In the genomic region with DNA sequence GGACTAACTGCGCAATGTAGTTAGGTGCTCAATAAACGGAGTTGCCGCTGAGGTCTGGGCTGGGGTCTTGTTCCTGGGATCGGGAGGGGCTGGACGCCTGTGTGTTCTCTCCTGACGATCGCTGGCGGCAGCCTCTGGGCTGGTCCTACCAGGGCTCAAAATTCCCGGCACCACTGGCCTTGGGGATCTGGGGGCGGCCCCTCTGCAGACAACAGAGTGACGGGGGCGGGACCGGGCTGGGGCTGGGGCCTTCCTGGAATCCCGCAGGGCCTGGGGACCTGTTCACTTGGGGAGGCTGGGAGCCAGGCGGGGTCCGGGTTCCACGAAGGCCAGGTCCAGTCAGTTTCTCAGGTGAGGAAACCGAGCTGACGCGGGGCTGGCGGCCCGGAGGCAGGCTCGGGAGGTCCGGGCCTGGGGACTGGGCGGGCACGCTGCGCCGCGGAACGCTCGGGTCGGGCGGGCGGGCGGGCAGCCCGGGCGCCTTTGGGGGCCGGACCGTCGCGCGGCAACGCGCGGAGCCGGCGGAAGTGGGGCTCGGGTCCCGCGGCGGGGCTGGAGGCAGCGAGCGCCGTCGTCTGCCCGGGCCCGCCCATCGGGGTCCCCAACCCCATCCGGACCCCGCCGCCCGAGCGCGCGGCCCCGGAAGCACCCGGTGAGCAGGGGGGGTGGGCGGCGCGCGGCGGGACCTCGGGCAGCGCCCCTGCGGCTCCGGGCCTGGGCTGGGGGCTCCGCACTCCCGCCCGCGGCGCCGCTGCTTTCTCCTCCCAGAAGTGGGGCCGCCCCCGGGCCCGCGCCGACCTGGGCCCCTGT, we compare ENCODE assay signal across 8 cellular contexts. TPM values are rescaled to one million over a fixed set of nuclear protein-coding genes. Genes with fewer than 3 reads are reported as not detected.
A peak's percentile ranks its signal among the peaks of the same experiment; 100 is the strongest.
DNase-seq lines count a peak whose midpoint lies in the region; ATAC-seq and TF ChIP-seq lines count a peak whose summit lies in the region.

A gene (plus strand): TSS at position 524 of the 810 bp plus-strand sequence. CDS start 4,107 bp downstream, outside the sequence.

- H3K4me1 ChIP-seq in DOHH2 (ENCODE audit: control insufficient read depth, low read length): peaks cover 32% of the 10 kb centered on the region
- peaks cover 7 to 16% of the 10 kb centered on the region in 2 experiments for H3K4me1 ChIP-seq in HCT116 (ENCODE audit: control insufficient read depth in 1 of 2, insufficient read depth in 2 of 2, low read length in 2 of 2)
- H3K4me1 ChIP-seq in OCI-LY3 (ENCODE audit: low read length): peaks cover 32% of the 10 kb centered on the region
- peaks cover 44 to 80% (median 58%) of the 10 kb centered on the region in 4 donors for H3K4me1 ChIP-seq in esophagus muscularis mucosa

- H3K27me3 ChIP-seq in DOHH2 (ENCODE audit: control insufficient read depth, low read length) (no peaks in the 10 kb centered on the region), HCT116 (ENCODE audit: insufficient read depth, low read length) (no peaks in the 10 kb centered on the region), OCI-LY3 (ENCODE audit: low read depth, low read length) (no peaks in the 10 kb centered on the region), esophagus muscularis mucosa (peaks cover 0 to 9% (median 0%) of the 10 kb centered on the region in 4 donors)

- POLR2A ChIA-PET in HCT116 (lab: Charles Lee): no interaction called here

- TF ChIP-seq CTCF in DOHH2 (IDR thresholded peaks at IDR 0.05; ENCODE audit: low read depth, low read length, poor library complexity, severe bottlenecking) (no peak), HCT116 (IDR thresholded peaks at IDR 0.05 in 2 of 3, conservative IDR thresholded peaks at IDR 0.05 in 1 of 3; ENCODE audit: borderline replicate concordance in 1 of 3, insufficient read depth in 1 of 3, low read depth in 2 of 3, low read length in 2 of 3) (no peak), OCI-LY3 (IDR thresholded peaks at IDR 0.05; ENCODE audit: low read depth, low read length) (no peak), esophagus muscularis mucosa (IDR thresholded peaks at IDR 0.05) (no peak)

- no peak for TF ChIP-seq EP300 in esophagus muscularis mucosa (IDR thresholded peaks at IDR 0.05)

- H3K27ac ChIP-seq in DOHH2 (ENCODE audit: low read depth, low read length) (peak within 1 kb of the TSS; percentile 38), HCT116 (ENCODE audit: low read depth, low read length) (peak within 1 kb of the TSS; percentile 67), OCI-LY3 (ENCODE audit: low read length) (peak within 1 kb of the TSS; percentile 66), esophagus muscularis mucosa (replicated peaks in 1 of 4) (peak within 1 kb of the TSS; percentile 75 to 83 (median 80))

- H3K9ac ChIP-seq in HCT116 (ENCODE audit: low read length) (peak within 1 kb of the TSS; percentile 76), OCI-LY3 (ENCODE audit: low read length) (peak within 1 kb of the TSS; percentile 85)

- CTCF ChIA-PET in HCT116 (lab: Charles Lee): interaction anchor here (0.6 kb wide), 1 partner anchor 120 kb away, joined by 3 read pairs; no protein-coding TSS in a partner anchor

- H3K27me3 Mint-ChIP-seq in activated T-helper 1 cell treated with anti-CD3 and anti-CD28 coated beads, Interleukin-12 subunit alpha, Interleukin-12 subunit beta, Interleukin-2, Interleukin-4 antibody, amounts not matched to agents 30 ng/mL and 10 ng/mL and 1 ng/mL, durations not matched to agents 14 hours and 24 hours and 36 hours (ENCODE audit: insufficient read depth): no peaks in the 10 kb centered on the region

- H3K36me3 Mint-ChIP-seq in activated T-helper 1 cell treated with anti-CD3 and anti-CD28 coated beads, Interleukin-12 subunit alpha, Interleukin-12 subunit beta, Interleukin-2, Interleukin-4 antibody, amounts not matched to agents 30 ng/mL and 10 ng/mL and 1 ng/mL, durations not matched to agents 14 hours and 24 hours and 36 hours (ENCODE audit: low read depth): no peaks in the 10 kb centered on the region
- no peaks in the 10 kb centered on the region for H3K36me3 Mint-ChIP-seq in stimulated activated effector memory CD8-positive, alpha-beta T cell treated with anti-CD3 and anti-CD28 coated beads, Interleukin-12 subunit alpha, Interleukin-12 subunit beta, amount 100 ng/mL, for 72 hours

- TF ChIP-seq RAD21 in HCT116 (IDR thresholded peaks at IDR 0.05; ENCODE audit: low read depth): no peak

- intact Hi-C loops in HCT116 (cut with micrococcal nuclease) (no loop called here), esophagus muscularis mucosa (cut with DNase I) (no loop called here)
- intact Hi-C loops in activated T-helper 1 cell treated with anti-CD3 and anti-CD28 coated beads, Interleukin-12 subunit alpha, Interleukin-12 subunit beta, Interleukin-2, Interleukin-4 antibody, amounts not matched to agents 30 ng/mL and 10 ng/mL and 1 ng/mL, durations not matched to agents 14 hours and 24 hours and 36 hours (cut with micrococcal nuclease): loop anchor here (1.0 kb wide), 2 partner anchors 19 to 42 kb away; a partner anchor contains a TSS

- H3K79me2 ChIP-seq in DOHH2 (ENCODE audit: control insufficient read depth, low read length) (peaks cover 19% of the 10 kb centered on the region), HCT116 (ENCODE audit: insufficient read depth, low read length) (peaks cover 9% of the 10 kb centered on the region; the same call in 1 of the 2 replicates), OCI-LY3 (ENCODE audit: low read length) (peaks cover 14% of the 10 kb centered on the region)

- H3K4me3 ChIP-seq in DOHH2 (ENCODE audit: low read length) (peak within 1 kb of the TSS; percentile 96), HCT116 (replicated peaks in 1 of 2; ENCODE audit: low read depth in 1 of 2, low read length in 2 of 2) (peak within 1 kb of the TSS; percentile 58 to 70), OCI-LY3 (ENCODE audit: low read length) (peak within 1 kb of the TSS; percentile 93), esophagus muscularis mucosa (peak within 1 kb of the TSS; percentile 81 to 99 (median 90))

- H2AFZ ChIP-seq in HCT116 (ENCODE audit: low read depth, low read length, poor library complexity, severe bottlenecking) (no peak within 1 kb of the TSS), OCI-LY3 (ENCODE audit: low read depth, low read length) (peak within 1 kb of the TSS; percentile 87; the same call in 1 of the 2 replicates)

- H3K9me2 ChIP-seq in DOHH2 (replicated peaks; ENCODE audit: control insufficient read depth, low read length) (no peaks in the 10 kb centered on the region), HCT116 (ENCODE audit: insufficient read depth) (no peaks in the 10 kb centered on the region)

- WGBS in esophagus muscularis mucosa: 3% methylated on average over 30 of the region's 87 CpGs

- no peaks in the 10 kb centered on the region for H3F3A ChIP-seq in DOHH2 (ENCODE audit: control insufficient read depth, insufficient read depth)

- H3K4me1 Mint-ChIP-seq in activated T-helper 1 cell treated with anti-CD3 and anti-CD28 coated beads, Interleukin-12 subunit alpha, Interleukin-12 subunit beta, Interleukin-2, Interleukin-4 antibody, amounts not matched to agents 30 ng/mL and 10 ng/mL and 1 ng/mL, durations not matched to agents 14 hours and 24 hours and 36 hours (ENCODE audit: low read depth): peaks cover 32% of the 10 kb centered on the region
- H3K4me1 Mint-ChIP-seq in stimulated activated effector memory CD8-positive, alpha-beta T cell treated with anti-CD3 and anti-CD28 coated beads, Interleukin-12 subunit alpha, Interleukin-12 subunit beta, amount 100 ng/mL, for 72 hours: peaks cover 35% of the 10 kb centered on the region

- no peaks in the 10 kb centered on the region for H3K9me3 ChIP-seq in DOHH2 (ENCODE audit: control insufficient read depth, insufficient read depth, low read length)
- H3K9me3 ChIP-seq in HCT116 (ENCODE audit: control insufficient read depth in 1 of 2, insufficient read depth in 1 of 2, low read depth in 1 of 2, low read length in 2 of 2): no peaks in the 10 kb centered on the region
- no peaks in the 10 kb centered on the region for H3K9me3 ChIP-seq in OCI-LY3 (ENCODE audit: insufficient read depth, low read length)
- no peaks in the 10 kb centered on the region for H3K9me3 ChIP-seq in esophagus muscularis mucosa

- DNase-seq in HCT116 (ENCODE audit: low read depth, low spot score): no peak
- DNase-seq in activated T-helper 1 cell treated with anti-CD3 and anti-CD28 coated beads, Interleukin-12 subunit alpha, Interleukin-12 subunit beta, Interleukin-2, Interleukin-4 antibody, amounts not matched to agents 30 ng/mL and 10 ng/mL and 1 ng/mL, durations not matched to agents 14 hours and 24 hours and 36 hours (ENCODE audit: low spot score): peak; percentile 65
- peak; percentile 95 for DNase-seq in esophagus muscularis mucosa (ENCODE audit: extremely low spot score)
- DNase-seq in myocyte (ENCODE audit: low read depth): peak; percentile 71
- DNase-seq in stimulated activated effector memory CD8-positive, alpha-beta T cell treated with anti-CD3 and anti-CD28 coated beads, Interleukin-12 subunit alpha, Interleukin-12 subunit beta, amount 100 ng/mL, for 72 hours (ENCODE audit: low spot score in 2 of 2): peak; percentile 63 to 83

- TF ChIP-seq POLR2A in HCT116 (IDR thresholded peaks at IDR 0.05; ENCODE audit: borderline replicate concordance, extremely low read depth, insufficient read depth, insufficient read length): no peak
- TF ChIP-seq POLR2A in esophagus muscularis mucosa (IDR thresholded peaks at IDR 0.05; ENCODE audit: low read depth): no peak

- RAD21 ChIA-PET in HCT116 (lab: Charles Lee; ENCODE audit: low non-redundant PET in 1 of 2, low total read pairs in 2 of 2, uncharacterized antibody in 2 of 2, unreplicated experiment in 2 of 2): no interaction called here

- H3K9me3 Mint-ChIP-seq in activated T-helper 1 cell treated with anti-CD3 and anti-CD28 coated beads, Interleukin-12 subunit alpha, Interleukin-12 subunit beta, Interleukin-2, Interleukin-4 antibody, amounts not matched to agents 30 ng/mL and 10 ng/mL and 1 ng/mL, durations not matched to agents 14 hours and 24 hours and 36 hours: no peaks in the 10 kb centered on the region
- no peaks in the 10 kb centered on the region for H3K9me3 Mint-ChIP-seq in stimulated activated effector memory CD8-positive, alpha-beta T cell treated with anti-CD3 and anti-CD28 coated beads, Interleukin-12 subunit alpha, Interleukin-12 subunit beta, amount 100 ng/mL, for 72 hours

- peak within 1 kb of the TSS; percentile 85 for H3K4me3 Mint-ChIP-seq in activated T-helper 1 cell treated with anti-CD3 and anti-CD28 coated beads, Interleukin-12 subunit alpha, Interleukin-12 subunit beta, Interleukin-2, Interleukin-4 antibody, amounts not matched to agents 30 ng/mL and 10 ng/mL and 1 ng/mL, durations not matched to agents 14 hours and 24 hours and 36 hours
- peak within 1 kb of the TSS; percentile 78 for H3K4me3 Mint-ChIP-seq in stimulated activated effector memory CD8-positive, alpha-beta T cell treated with anti-CD3 and anti-CD28 coated beads, Interleukin-12 subunit alpha, Interleukin-12 subunit beta, amount 100 ng/mL, for 72 hours

- H4K20me1 ChIP-seq in DOHH2 (ENCODE audit: control insufficient read depth, insufficient read depth, low read depth, low read length): no peaks in the 10 kb centered on the region
- no peaks in the 10 kb centered on the region for H4K20me1 ChIP-seq in HCT116 (ENCODE audit: insufficient read depth)
- no peaks in the 10 kb centered on the region for H4K20me1 ChIP-seq in OCI-LY3 (ENCODE audit: insufficient read depth, low read length)

- H3K27ac Mint-ChIP-seq in activated T-helper 1 cell treated with anti-CD3 and anti-CD28 coated beads, Interleukin-12 subunit alpha, Interleukin-12 subunit beta, Interleukin-2, Interleukin-4 antibody, amounts not matched to agents 30 ng/mL and 10 ng/mL and 1 ng/mL, durations not matched to agents 14 hours and 24 hours and 36 hours: peak within 1 kb of the TSS; percentile 89
- H3K27ac Mint-ChIP-seq in stimulated activated effector memory CD8-positive, alpha-beta T cell treated with anti-CD3 and anti-CD28 coated beads, Interleukin-12 subunit alpha, Interleukin-12 subunit beta, amount 100 ng/mL, for 72 hours: peak within 1 kb of the TSS; percentile 90

- ATAC-seq in HCT116 (peak; percentile 80), GM21367 (IDR thresholded peaks at IDR 0.05; ENCODE audit: unreplicated experiment) (no peak)
- peak; percentile 87 for ATAC-seq in stimulated activated effector memory CD8-positive, alpha-beta T cell treated with anti-CD3 and anti-CD28 coated beads, Interleukin-12 subunit alpha, Interleukin-12 subunit beta, amount 100 ng/mL, for 72 hours

- no TSS peak for BruUV-seq in HCT116 (replicated peaks; lab: Mats Ljungman, UMichigan)

- H3K36me3 ChIP-seq in DOHH2 (ENCODE audit: control insufficient read depth, low read length): 0 out of 2 replicates have a peak, but pooled peaks cover 3% of the 10 kb centered on the region
- H3K36me3 ChIP-seq in HCT116 (ENCODE audit: control insufficient read depth in 1 of 2, insufficient read depth in 2 of 2, low read length in 2 of 2): no peaks in the 10 kb centered on the region
- H3K36me3 ChIP-seq in OCI-LY3 (replicated peaks; ENCODE audit: low read depth, low read length): no peaks in the 10 kb centered on the region
- H3K36me3 ChIP-seq in esophagus muscularis mucosa: peaks cover 0 to 25% (median 10%) of the 10 kb centered on the region in 4 donors

- H3K4me2 ChIP-seq in DOHH2 (ENCODE audit: low read length): peak within 1 kb of the TSS; percentile 96
- peak within 1 kb of the TSS; percentile 80 for H3K4me2 ChIP-seq in HCT116 (ENCODE audit: low read length)
- H3K4me2 ChIP-seq in OCI-LY3 (ENCODE audit: low read length): peak within 1 kb of the TSS; percentile 84

RNA-seq across cellular contexts. Expression of the gene that starts here (rescaled TPM):
- total RNA-seq in HCT116 (2021; ENCODE audit: unreplicated experiment) (21.0 TPM), esophagus muscularis mucosa (10 to 100 TPM; 36.1 to 46.4 (median 40.7) TPM), myocyte (45.4 and 59.9 TPM in 2 replicates)
- polyA plus RNA-seq in HCT116 (2012): 9.8 and 10.9 TPM in 2 replicates
- total RNA-seq in activated T-helper 1 cell treated with anti-CD3 and anti-CD28 coated beads, Interleukin-12 subunit alpha, Interleukin-12 subunit beta, Interleukin-2, Interleukin-4 antibody, amounts not matched to agents 30 ng/mL and 10 ng/mL and 1 ng/mL, durations not matched to agents 14 hours and 24 hours and 36 hours: 50.1 and 52.6 TPM in 2 replicates
- polyA plus RNA-seq in myocyte (2012): 43.1 TPM
